8 cellular contexts compared by ENCODE assay signal in the genomic region with DNA sequence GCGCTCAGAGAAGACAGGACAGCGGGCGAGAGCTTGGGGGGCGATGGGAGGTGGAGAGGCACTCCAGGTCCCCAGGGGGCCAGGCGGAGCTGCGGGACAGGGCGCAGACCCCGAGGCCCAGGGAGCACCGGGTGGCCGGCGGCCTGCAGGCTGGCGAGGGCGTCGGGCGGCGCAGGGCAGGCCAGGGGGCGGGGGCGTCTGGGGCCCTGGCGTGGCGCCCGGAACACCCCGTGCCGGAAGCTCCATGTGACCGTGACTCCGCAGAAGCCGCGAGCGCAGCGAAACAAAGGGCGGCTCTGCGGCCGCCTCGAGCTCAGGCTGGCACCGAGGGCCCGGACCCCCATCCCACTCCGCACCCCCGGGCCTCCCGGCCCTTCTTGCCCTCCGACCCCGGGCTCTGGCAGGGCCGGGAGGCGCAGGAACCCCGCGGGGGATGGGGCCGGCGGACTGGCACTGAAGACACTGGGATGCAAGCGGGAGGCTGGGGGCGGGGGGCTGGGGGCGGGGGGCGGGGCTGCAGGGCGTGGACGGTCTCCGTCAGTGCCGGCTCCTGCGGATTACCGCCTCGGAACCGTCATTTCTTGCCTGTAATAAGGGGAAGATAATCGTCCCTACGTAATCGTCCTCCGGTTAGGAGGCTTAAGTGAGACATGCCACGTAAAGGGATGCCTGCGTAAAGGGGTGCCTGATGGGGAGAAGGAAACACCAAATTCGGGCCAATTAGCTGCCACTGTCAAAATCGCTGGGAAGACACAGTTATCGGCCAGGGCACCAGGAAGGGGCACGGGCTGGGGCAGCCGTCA. TPM values are rescaled to one million over a fixed set of nuclear protein-coding genes. Genes with fewer than 3 reads are reported as not detected.
DNase-seq lines count a peak whose midpoint lies in the region; ATAC-seq and TF ChIP-seq lines count a peak whose summit lies in the region.

No MANE protein-coding gene starts in this region.

- H3K36me3 ChIP-seq in duodenal mucosa (ENCODE audit: control insufficient read depth in 1 of 2, insufficient read depth in 2 of 2, low read length in 2 of 2) (no peaks in the 10 kb centered on the region), lung (ENCODE audit: control insufficient read depth in 2 of 2, insufficient read depth in 2 of 2, low read length in 2 of 2) (no peaks in the 10 kb centered on the region)

- peak overlapping the region; percentile 52 to 63 for H3K4me3 ChIP-seq in duodenal mucosa (ENCODE audit: low read depth in 1 of 2, low read length in 2 of 2)
- no peak overlapping the region for H3K4me3 ChIP-seq in lung

- no peaks in the 10 kb centered on the region for H3K9me3 ChIP-seq in duodenal mucosa (ENCODE audit: control insufficient read depth in 1 of 2, low read length in 2 of 2)
- H3K9me3 ChIP-seq in lung (ENCODE audit: control insufficient read depth in 2 of 2, insufficient read depth in 1 of 2, low read length in 1 of 2), result no peaks in the 10 kb centered on the region

- ATAC-seq in GM18519 (IDR thresholded peaks at IDR 0.05; ENCODE audit: low FRiP score, unreplicated experiment) (peak; percentile 72), HG03025 (IDR thresholded peaks at IDR 0.05; ENCODE audit: low FRiP score, unreplicated experiment) (peak; percentile 48), lung (ENCODE audit: insufficient read depth, low FRiP score) (peak; percentile 88)

- H3K4me1 ChIP-seq in duodenal mucosa (ENCODE audit: control insufficient read depth in 1 of 2, insufficient read depth in 2 of 2, low read length in 2 of 2), result peaks cover 29 to 39% of the 10 kb centered on the region in 2 donors
- peaks cover 14 to 25% of the 10 kb centered on the region in 2 donors for H3K4me1 ChIP-seq in lung (ENCODE audit: control insufficient read depth in 2 of 2, insufficient read depth in 2 of 2, low read length in 2 of 2)

- H3K27me3 ChIP-seq in duodenal mucosa (ENCODE audit: control insufficient read depth in 1 of 2, insufficient read depth in 2 of 2, low read length in 2 of 2) (no peaks in the 10 kb centered on the region), lung (ENCODE audit: control insufficient read depth, insufficient read depth) (no peaks in the 10 kb centered on the region)

- DNase-seq in NCI-H345 treated with DMSO at 0.1 percent for 48 hours (lab: John Stamatoyannopoulos, UW; ENCODE audit: unreplicated experiment) (peak; percentile 69), lung (ENCODE audit: low spot score) (peak; percentile 83)
- peak; percentile 42 to 55 for DNase-seq in activated CD4-positive, alpha-beta T cell treated with anti-CD3 and anti-CD28 coated beads, Interleukin-2, amount 50 U/mL, for 4 hours
- DNase-seq in stimulated activated CD4-positive, alpha-beta T cell treated with anti-CD3 and anti-CD28 coated beads, TNF-alpha, amount 100 ng/mL, for 24 hours (ENCODE audit: low read depth in 3 of 3), result peak; percentile 35 to 73 (median 48)

- 3% methylated on average over 43 to 69 of the region's 69 CpGs for WGBS in lung, 2 donors

- TF ChIP-seq CTCF in 22Rv1 (IDR thresholded peaks at IDR 0.05) (no peak), lung (IDR thresholded peaks at IDR 0.05; ENCODE audit: control extremely low read depth, extremely low read depth) (no peak)

- H3K9ac ChIP-seq in duodenal mucosa (ENCODE audit: low read depth in 1 of 2, low read length in 2 of 2), result peak overlapping the region; percentile 34 to 72

- H3K27ac ChIP-seq in 22Rv1 (peak overlapping the region; percentile 37), duodenal mucosa (ENCODE audit: low read depth, low read length) (peak overlapping the region; percentile 86), lung (ENCODE audit: low read depth in 1 of 2, low read length in 1 of 2) (peak overlapping the region; percentile 95 to 97)

RNA-seq across cellular contexts. Expression of gene SH2D6, which starts 19.2 kb away (rescaled TPM):
- total RNA-seq in lung, result under 1 TPM; 0.37 to 0.74 TPM
- polyA plus RNA-seq in lung, result under 1 TPM; 0.14 to 0.69 TPM

RNA-seq across cellular contexts. Expression of gene CAPG, which starts 27.5 kb away (rescaled TPM):
- total RNA-seq in lung, result 100 to 1,000 TPM in 1 of 2 donors, 10 to 100 TPM in 1; 53.2 to 393 TPM
- 100 to 1,000 TPM; 387 to 415 TPM for polyA plus RNA-seq in lung

Comparison
In these comparisons a context has a peak if more than half of its experiments do, and no peak if none do; other contexts are left out.
1. H3K27ac ChIP-seq: peak in every context shown above with its lines; median percentile 96 in lung; 86 in duodenal mucosa; 37 in 22Rv1.